Comparison of ENCODE assay signal across 24 cellular contexts in genomic region chr18:58473071-58473470, GRCh38.
"Had no signal": no experiment of that assay in that cellular context is flagged by ENCODE, and none has a peak within 500 bp of the region (broad histone marks: within the 10 kb centered on the region; RNA-seq: fewer than 3 reads in every experiment).

No MANE protein-coding gene starts in this region.

- H3K4me3 ChIP-seq: ascending aorta, colonic mucosa, hepatocyte, lower lobe of right lung, smooth muscle cell, transverse colon, uterus had no signal

- H3K27me3 ChIP-seq: ascending aorta, brain microvascular endothelial cell, colonic mucosa, hepatocyte, transverse colon, uterus had no signal

- H3K36me3 ChIP-seq: ascending aorta, brain microvascular endothelial cell, colonic mucosa, lower lobe of right lung, transverse colon, uterus, WERI-Rb-1 had no signal

- H3K27ac ChIP-seq: ascending aorta, brain microvascular endothelial cell, colonic mucosa, hepatocyte, lower lobe of right lung, transverse colon, uterus, WERI-Rb-1 had no signal

- ATAC-seq: activated CD8-positive, alpha-beta memory T cell treated with anti-CD3 and anti-CD28 coated beads, Interleukin-2, amount 10 ng/mL, durations not matched to agents 7 days and 5 days; activated CD8-positive, alpha-beta T cell treated with anti-CD3 and anti-CD28 coated beads for 36 hours; left lobe of liver; lower lobe of right lung; naive thymus-derived CD4-positive, alpha-beta T cell; sciatic nerve; stimulated activated memory B cell treated with anti-CD40 and anti-IgM and Interleukin-4, amounts not matched to agents 10 μg/mL and 1 μg/mL and 100 μg/mL, for 72 hours had no signal

- H3K9me3 ChIP-seq: ascending aorta, colonic mucosa, lower lobe of right lung, transverse colon, uterus had no signal

- DNase-seq: activated CD4-positive, alpha-beta T cell treated with anti-CD3 and anti-CD28 coated beads, Interleukin-2, amount 10 ng/mL, durations not matched to agents 7 days and 5 days; activated CD4-positive, CD25-positive, alpha-beta regulatory T cell treated with anti-CD3 and anti-CD28 coated beads, Interleukin-2, amount 50 U/mL, for 72 hours; activated CD8-positive, alpha-beta memory T cell treated with anti-CD3 and anti-CD28 coated beads, Interleukin-2, amount 10 ng/mL, durations not matched to agents 7 days and 5 days; activated CD8-positive, alpha-beta T cell treated with anti-CD3 and anti-CD28 coated beads for 36 hours; activated effector memory CD4-positive, alpha-beta T cell treated with anti-CD3 and anti-CD28 coated beads, Interleukin-2, amount 50 U/mL, for 16 hours; activated naive CD4-positive, alpha-beta T cell treated with anti-CD3 and anti-CD28 coated beads, Interleukin-2, amount 10 ng/mL, durations not matched to agents 7 days and 5 days; activated T-cell treated with anti-CD3 and anti-CD28 coated beads for 4 hours; brain microvascular endothelial cell; colonic mucosa; glutamatergic neuron; immature natural killer cell; lower lobe of right lung; naive thymus-derived CD4-positive, alpha-beta T cell; occipital lobe; stimulated activated CD4-positive, alpha-beta T cell treated with anti-CD3 and anti-CD28 coated beads, Interleukin-15, amount 100 ng/mL, for 24 hours; transverse colon; uterus; WERI-Rb-1 had no signal

- H3K4me1 ChIP-seq: ascending aorta, colonic mucosa, lower lobe of right lung, transverse colon, uterus had no signal
